Comparison of ENCODE assay signal across 12 cellular contexts in genomic region chr12:57934804-57935203, GRCh38. TPM values are rescaled to one million over a fixed set of nuclear protein-coding genes. Genes with fewer than 3 reads are reported as not detected.
DNase-seq lines count a peak whose midpoint lies in the region; ATAC-seq, FAIRE-seq and TF ChIP-seq lines count a peak whose summit lies in the region.
"Had no signal": no experiment of that assay in that cellular context is flagged by ENCODE, and none has a peak within 500 bp of the region (broad histone marks: within the 10 kb centered on the region; RNA-seq: fewer than 3 reads in every experiment).

No MANE protein-coding gene starts in this region.

- H3K27ac ChIP-seq in astrocyte (ENCODE audit: low read depth, low read length) (no peak overlapping the region), ascending aorta (no peak overlapping the region)

- no peaks in the 10 kb centered on the region for H3K79me2 ChIP-seq in astrocyte (ENCODE audit: insufficient read depth, low read length)

- H3K36me3 ChIP-seq in astrocyte (ENCODE audit: insufficient read depth, low read length) (no peaks in the 10 kb centered on the region), ascending aorta (no peaks in the 10 kb centered on the region)

- H3K4me3 ChIP-seq in astrocyte (ENCODE audit: insufficient read depth, low read depth, low read length) (no peak overlapping the region), ascending aorta (peak overlapping the region in 1 of 2 donors; percentile 72)

- H3K4me1 ChIP-seq in astrocyte (ENCODE audit: insufficient read depth, low read length) (no peaks in the 10 kb centered on the region), ascending aorta (peaks cover 5 to 10% of the 10 kb centered on the region in 2 donors)

- H3K4me1 Mint-ChIP-seq in T-helper 1 cell treated with Interleukin-12 subunit alpha and Interleukin-12 subunit beta and Interleukin-4 antibody, amounts not matched to agents 30 μg/mL and 1 μg/mL, for 36 hours (ENCODE audit: low read depth) = peaks cover 19% of the 10 kb centered on the region
- peaks cover 1% of the 10 kb centered on the region for H3K4me1 Mint-ChIP-seq in astrocyte (ENCODE audit: low read depth, unreplicated experiment)
- peaks cover 19% of the 10 kb centered on the region for H3K4me1 Mint-ChIP-seq in osteocyte (ENCODE audit: unreplicated experiment)

- TF ChIP-seq CTCF in astrocyte (IDR thresholded peaks at IDR 0.05; ENCODE audit: insufficient read depth, low read depth, low read length) = no peak
- no peak for TF ChIP-seq CTCF in osteocyte (IDR thresholded peaks at IDR 0.05)
- TF ChIP-seq CTCF in ascending aorta (IDR thresholded peaks at IDR 0.05) = no peak

- no peaks in the 10 kb centered on the region for H3K27me3 ChIP-seq in astrocyte (ENCODE audit: insufficient read depth, low read length)
- H3K27me3 ChIP-seq in ascending aorta = no peaks in the 10 kb centered on the region

- FAIRE-seq in astrocyte (lab: Jason Lieb, UNC) = no peak
- FAIRE-seq: A204.1 had no signal

- H3K27me3 Mint-ChIP-seq in T-helper 1 cell treated with Interleukin-12 subunit alpha and Interleukin-12 subunit beta and Interleukin-4 antibody, amounts not matched to agents 30 μg/mL and 1 μg/mL, for 36 hours (ENCODE audit: low read depth) = no peaks in the 10 kb centered on the region
- no peaks in the 10 kb centered on the region for H3K27me3 Mint-ChIP-seq in astrocyte (ENCODE audit: low read depth, unreplicated experiment)
- H3K27me3 Mint-ChIP-seq in osteocyte (ENCODE audit: unreplicated experiment) = peaks cover 4% of the 10 kb centered on the region

- no peaks in the 10 kb centered on the region for H4K20me1 ChIP-seq in astrocyte (ENCODE audit: insufficient read depth, low read length)

- no peak overlapping the region for H3K27ac Mint-ChIP-seq in T-helper 1 cell treated with Interleukin-12 subunit alpha and Interleukin-12 subunit beta and Interleukin-4 antibody, amounts not matched to agents 30 μg/mL and 1 μg/mL, for 36 hours
- H3K27ac Mint-ChIP-seq in astrocyte (ENCODE audit: unreplicated experiment) = no peak overlapping the region
- H3K27ac Mint-ChIP-seq in osteocyte (ENCODE audit: unreplicated experiment) = no peak overlapping the region

- peak overlapping the region; percentile 95 for H3K4me3 Mint-ChIP-seq in T-helper 1 cell treated with Interleukin-12 subunit alpha and Interleukin-12 subunit beta and Interleukin-4 antibody, amounts not matched to agents 30 μg/mL and 1 μg/mL, for 36 hours
- peak overlapping the region; percentile 98 for H3K4me3 Mint-ChIP-seq in astrocyte (ENCODE audit: unreplicated experiment)
- H3K4me3 Mint-ChIP-seq in osteocyte (ENCODE audit: unreplicated experiment) = peak overlapping the region; percentile 94

- H3K4me2 ChIP-seq in astrocyte (ENCODE audit: low read length) = peak overlapping the region; percentile 90

- no peak for ATAC-seq in HG03045 (IDR thresholded peaks at IDR 0.05; ENCODE audit: unreplicated experiment)

- no peak overlapping the region for H3K9ac ChIP-seq in astrocyte (ENCODE audit: low read length)

- intact Hi-C loops in ascending aorta (cut with DNase I) = no loop called here

- no peaks in the 10 kb centered on the region for H3K9me3 Mint-ChIP-seq in T-helper 1 cell treated with Interleukin-12 subunit alpha and Interleukin-12 subunit beta and Interleukin-4 antibody, amounts not matched to agents 30 μg/mL and 1 μg/mL, for 36 hours
- H3K9me3 Mint-ChIP-seq in astrocyte (ENCODE audit: unreplicated experiment) (no peaks in the 10 kb centered on the region), osteocyte (ENCODE audit: unreplicated experiment) (no peaks in the 10 kb centered on the region)

- no peak overlapping the region for H2AFZ ChIP-seq in astrocyte (ENCODE audit: low read depth, low read length)

- H3K36me3 Mint-ChIP-seq in T-helper 1 cell treated with Interleukin-12 subunit alpha and Interleukin-12 subunit beta and Interleukin-4 antibody, amounts not matched to agents 30 μg/mL and 1 μg/mL, for 36 hours (ENCODE audit: low read depth) = peaks cover 19% of the 10 kb centered on the region
- H3K36me3 Mint-ChIP-seq in astrocyte (ENCODE audit: low read depth, unreplicated experiment) = no peaks in the 10 kb centered on the region
- peaks cover 11% of the 10 kb centered on the region for H3K36me3 Mint-ChIP-seq in osteocyte (ENCODE audit: unreplicated experiment)

- no peaks in the 10 kb centered on the region for H3K9me3 ChIP-seq in astrocyte (ENCODE audit: insufficient read depth, low read depth, low read length)
- H3K9me3 ChIP-seq in ascending aorta = no peaks in the 10 kb centered on the region

- no peak for DNase-seq in T-helper 1 cell
- peak; percentile 64 for DNase-seq in MV-4-11 (lab: John Stamatoyannopoulos, UW)
- no peak for DNase-seq in astrocyte (ENCODE audit: low read depth)
- DNase-seq in osteocyte (ENCODE audit: extremely low spot score, unreplicated experiment) = no peak
- DNase-seq in HuH-7.5 (ENCODE audit: low spot score) = no peak
- no peak for DNase-seq in ascending aorta (ENCODE audit: low spot score in 2 of 2)
- DNase-seq: activated CD8-positive, alpha-beta memory T cell treated with anti-CD3 and anti-CD28 coated beads, Interleukin-2, amount 50 U/mL, for 4 hours; cerebellar nuclear complex; NCI-H2227 treated with DMSO at 0.1 percent for 48 hours had no signal

RNA-seq across cellular contexts. Expression of gene ATP23, which starts 6.6 kb away (rescaled TPM):
- total RNA-seq in astrocyte = 3.2 and 3.4 TPM in 2 replicates
- 2.6 and 3.2 TPM in 2 replicates for total RNA-seq in osteocyte
- not detected for total RNA-seq in ascending aorta
